23 cellular contexts compared by ENCODE assay signal in genomic region chr11:4156571-4156970, GRCh38.
"Had no signal": no experiment of that assay in that cellular context is flagged by ENCODE, and none has a peak within 500 bp of the region (broad histone marks: within the 10 kb centered on the region; RNA-seq: fewer than 3 reads in every experiment).

No MANE protein-coding gene starts in this region.

- DNase-seq: colonic mucosa; cortex of kidney; effector CD8-positive, alpha-beta T cell; effector memory CD8-positive, alpha-beta T cell; endodermal cell; erythroblast; esophagus squamous epithelium; foreskin fibroblast; foreskin melanocyte; gastrocnemius medialis; glutamatergic neuron; head of caudate nucleus; heart right ventricle; hippocampal formation; left cardiac atrium; left lung; left ventricle myocardium superior; lower lobe of right lung; mesenchymal stem cell; mucosa of descending colon had no signal

- H3K4me3 Mint-ChIP-seq: dendritic cell treated with granulocyte-macrophage colony-stimulating factor and Interleukin-4, amounts not matched to agents 40 ng/mL and 50 ng/mL, for 4 days; effector memory CD8-positive, alpha-beta T cell; endodermal cell; mesothelial cell of epicardium had no signal

- H3K4me1 Mint-ChIP-seq: mesothelial cell of epicardium had no signal

- H3K27ac Mint-ChIP-seq: dendritic cell treated with granulocyte-macrophage colony-stimulating factor and Interleukin-4, amounts not matched to agents 40 ng/mL and 50 ng/mL, for 4 days; effector memory CD8-positive, alpha-beta T cell; endodermal cell; mesothelial cell of epicardium had no signal

- H3K36me3 Mint-ChIP-seq: mesothelial cell of epicardium had no signal

- ATAC-seq: effector memory CD8-positive, alpha-beta T cell; esophagus mucosa; gastrocnemius medialis; heart right ventricle; left cardiac atrium; left lung; left ventricle myocardium superior; lower lobe of right lung; mucosa of descending colon had no signal

- H3K9me3 Mint-ChIP-seq: dendritic cell treated with granulocyte-macrophage colony-stimulating factor and Interleukin-4, amounts not matched to agents 40 ng/mL and 50 ng/mL, for 4 days; effector memory CD8-positive, alpha-beta T cell; endodermal cell had no signal

- H3K9me3 ChIP-seq: colonic mucosa, esophagus squamous epithelium, gastrocnemius medialis, heart right ventricle, left lung, lower lobe of right lung, mucosa of descending colon had no signal
